ENCODE assay signal across 8 cellular contexts in genomic region chr2:180980185-180980942, GRCh38. TPM values are rescaled to one million over a fixed set of nuclear protein-coding genes. Genes with fewer than 3 reads are reported as not detected.
DNase-seq lines count a peak whose midpoint lies in the region; ATAC-seq, FAIRE-seq and TF ChIP-seq lines count a peak whose summit lies in the region.

Gene UBE2E3 (plus strand): TSS chr2:180980605. CDS start chr2:180982043, 1,438 bp downstream.

- DNase-seq in SIG-M5 treated with dmso at 0.1 percent for 504 hours (lab: John Stamatoyannopoulos, UW; ENCODE audit: unreplicated experiment): peak; percentile 71
- DNase-seq in SIG-M5 (lab: John Stamatoyannopoulos, UW): no peak
- peak; percentile 50 for DNase-seq in NCI-H2171 treated with DMSO at 0.1 percent for 48 hours (lab: John Stamatoyannopoulos, UW)
- DNase-seq in central memory CD8-positive, alpha-beta T cell (ENCODE audit: low spot score in 2 of 2): peak; percentile 68 to 76
- no peak for DNase-seq in keratinocyte (ENCODE audit: low read depth, low spot score)
- DNase-seq in stimulated activated CD4-positive, alpha-beta T cell treated with anti-CD3 and anti-CD28 coated beads, Interleukin-15, amount 100 ng/mL, for 1 hour (ENCODE audit: low read depth in 1 of 2, low spot score in 1 of 2): peak; percentile 53 to 68

- H3K79me2 ChIP-seq in keratinocyte (ENCODE audit: control insufficient read depth, insufficient read depth, low read length): peaks cover 30% of the 10 kb centered on the region

- H3K36me3 Mint-ChIP-seq in central memory CD8-positive, alpha-beta T cell (ENCODE audit: insufficient read depth): peaks cover 7% of the 10 kb centered on the region

- H3K27me3 Mint-ChIP-seq in central memory CD8-positive, alpha-beta T cell: no peaks in the 10 kb centered on the region

- no peaks in the 10 kb centered on the region for H3K9me3 ChIP-seq in keratinocyte (ENCODE audit: control insufficient read depth, low read depth, low read length)

- TF ChIP-seq CTCF in keratinocyte (optimal IDR thresholded peaks at IDR 0.05 in 1 of 3, IDR thresholded peaks at IDR 0.05 in 1 of 3, conservative IDR thresholded peaks at IDR 0.05 in 1 of 3; ENCODE audit: extremely low read depth in 1 of 3, insufficient read depth in 2 of 3, low read length in 3 of 3): peak; percentile 32 to 82 (median 52)

- peak within 1 kb of the TSS; percentile 69 to 91 (median 82) for H3K4me3 ChIP-seq in keratinocyte (ENCODE audit: control insufficient read depth in 2 of 3, extremely low read depth in 1 of 3, insufficient read depth in 2 of 3, low read depth in 1 of 3, low read length in 3 of 3)

- H3K9ac ChIP-seq in keratinocyte (ENCODE audit: control insufficient read depth, extremely low read depth, insufficient read depth, low read length): peak within 1 kb of the TSS; percentile 85

- no peaks in the 10 kb centered on the region for H3K9me3 Mint-ChIP-seq in central memory CD8-positive, alpha-beta T cell

- peaks cover 0 to 3% of the 10 kb centered on the region in 2 experiments for H3K36me3 ChIP-seq in keratinocyte (ENCODE audit: control insufficient read depth in 2 of 2, extremely low read depth in 1 of 2, insufficient read depth in 2 of 2, low read length in 2 of 2)

- H3K27me3 ChIP-seq in keratinocyte (ENCODE audit: control insufficient read depth, extremely low read depth, insufficient read depth, low read length): no peaks in the 10 kb centered on the region

- no peaks in the 10 kb centered on the region for H3K9me1 ChIP-seq in keratinocyte (ENCODE audit: control insufficient read depth, extremely low read depth, insufficient read depth, low read length)

- peaks cover 26% of the 10 kb centered on the region for H3K4me1 Mint-ChIP-seq in central memory CD8-positive, alpha-beta T cell

- peaks cover 19% of the 10 kb centered on the region for H3K4me1 ChIP-seq in keratinocyte (ENCODE audit: control insufficient read depth, extremely low read depth, insufficient read depth, low read length)

- no peak for FAIRE-seq in keratinocyte (lab: Jason Lieb, UNC)

- H3K27ac Mint-ChIP-seq in central memory CD8-positive, alpha-beta T cell (ENCODE audit: low read depth): peak within 1 kb of the TSS; percentile 94

- H3K4me2 ChIP-seq in keratinocyte (ENCODE audit: control insufficient read depth, extremely low read depth, insufficient read depth, low read depth, low read length): peak within 1 kb of the TSS; percentile 94

- no peaks in the 10 kb centered on the region for H4K20me1 ChIP-seq in keratinocyte (ENCODE audit: control insufficient read depth, extremely low read depth, insufficient read depth, low read length)

- H3K4me3 Mint-ChIP-seq in central memory CD8-positive, alpha-beta T cell: peak within 1 kb of the TSS; percentile 98

- ATAC-seq in HG02943 (IDR thresholded peaks at IDR 0.05; ENCODE audit: low read depth, unreplicated experiment): peak; percentile 70
- peak; percentile 86 to 87 for ATAC-seq in activated CD4-positive, CD25-positive, alpha-beta regulatory T cell treated with anti-CD3 and anti-CD28 coated beads, Interleukin-2, amount 50 U/mL, for 24 hours
- ATAC-seq in central memory CD8-positive, alpha-beta T cell (replicated peaks; ENCODE audit: extremely low read depth, poor library complexity, severe bottlenecking): peak; percentile 75

- H2AFZ ChIP-seq in keratinocyte (ENCODE audit: control insufficient read depth, low read length): peak within 1 kb of the TSS; percentile 84

- peak within 1 kb of the TSS; percentile 77 for H3K27ac ChIP-seq in keratinocyte (ENCODE audit: control insufficient read depth, insufficient read depth, low read length)

- dilution Hi-C loops in keratinocyte (cut with MboI; ENCODE audit: extremely low pct_ligation_motif_present, low sequenced_read_pairs): no loop called here

RNA-seq across cellular contexts. Expression of gene UBE2E3, which starts in this region (rescaled TPM):
- polyA plus RNA-seq in keratinocyte: 88.3 to 107 TPM (median 91.1 TPM) in 3 replicates
- polyA plus RNA-seq in keratinocyte (2011; ENCODE audit: low read depth): 27.7 TPM
- polyA plus RNA-seq in keratinocyte (2011; cell fraction: cytosol; rRNA removed): 89.6 and 203 TPM in 2 replicates
- polyA plus RNA-seq in keratinocyte (2011; cell fraction: nucleus; rRNA removed): 70.2 and 71.8 TPM in 2 replicates
- 58.6 and 73.4 TPM in 2 replicates for polyA plus RNA-seq in keratinocyte (2012; ENCODE audit: low replicate concordance)
- 30.1 to 50.0 TPM (median 37.7 TPM) in 3 replicates for polyA minus RNA-seq in keratinocyte
- polyA minus RNA-seq in keratinocyte (2011; cell fraction: cytosol; rRNA and poly(A)+ RNA removed): 30.9 TPM
- 21.0 and 34.6 TPM in 2 replicates for polyA minus RNA-seq in keratinocyte (2011; cell fraction: nucleus; rRNA and poly(A)+ RNA removed)

Comparison
In these comparisons a context has a peak if more than half of its experiments do, and no peak if none do; other contexts are left out.
1. DNase-seq: peak in SIG-M5 treated with dmso at 0.1 percent for 504 hours (single experiment), NCI-H2171 treated with DMSO at 0.1 percent for 48 hours (single experiment), central memory CD8-positive, alpha-beta T cell (2 of 2) and stimulated activated CD4-positive, alpha-beta T cell treated with anti-CD3 and anti-CD28 coated beads, Interleukin-15, amount 100 ng/mL, for 1 hour (2 of 2); none in SIG-M5 (single experiment) and keratinocyte (single experiment).
2. Peak in every context shown above with its lines, with median percentiles within 50 percentile points of each other: ATAC-seq.